6 cellular contexts compared by ENCODE assay signal in the genomic region with DNA sequence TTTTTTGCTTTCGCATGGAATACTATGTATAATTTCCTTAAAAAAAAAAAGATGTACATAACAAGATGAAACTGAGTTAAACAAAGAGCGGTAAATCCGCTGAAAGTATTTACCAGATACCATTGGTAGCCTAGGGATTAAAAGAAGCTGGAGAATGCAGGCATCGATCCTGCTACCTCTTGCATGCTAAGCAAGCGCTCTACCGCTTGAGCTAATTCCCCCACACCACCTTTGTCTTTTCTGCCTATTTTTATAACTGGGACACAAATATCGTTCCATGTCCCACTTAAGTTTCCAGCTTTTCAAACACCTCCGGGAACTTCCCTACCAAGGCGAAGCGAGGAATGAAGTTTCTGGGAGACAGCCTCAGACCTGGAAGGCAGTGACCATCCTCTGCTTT.
DNase-seq lines count a peak whose midpoint lies in the region; ATAC-seq and TF ChIP-seq lines count a peak whose summit lies in the region.
"Not testable (repeated sequence)": the region's sequence is repeated elsewhere in the genome, so short reads cannot be mapped to it uniquely, and the experiment has no call there.

No MANE protein-coding gene starts in this region.

- H3K4me1 ChIP-seq in foreskin keratinocyte = not testable (repeated sequence)

- H3K4me3 ChIP-seq in brain microvascular endothelial cell (ENCODE audit: low read depth, low read length) = not testable (repeated sequence)

- peak; percentile 6 for ATAC-seq in foreskin keratinocyte

- H3K36me3 ChIP-seq in brain microvascular endothelial cell (replicated peaks) = not testable (repeated sequence)

- DNase-seq in ELR (ENCODE audit: low read depth) (peak; percentile 47), HT1080 (ENCODE audit: low read depth) (peak; percentile 62), SK-MEL-5 (ENCODE audit: low read depth, low spot score) (peak; percentile 37), brain microvascular endothelial cell (peak; percentile 52), foreskin keratinocyte (peak in 1 of 2 donors; percentile 14), iris pigment epithelial cell (ENCODE audit: low read depth) (peak; percentile 21)

- not testable (repeated sequence) for H3K27me3 ChIP-seq in brain microvascular endothelial cell (replicated peaks)
- H3K27me3 ChIP-seq in foreskin keratinocyte = peaks cover 37% of the 10 kb centered on the region

- H3K27ac ChIP-seq in brain microvascular endothelial cell, foreskin keratinocyte: not testable (repeated sequence)

- in situ Hi-C loops in SK-MEL-5 (cut with HindIII; ENCODE audit: low pct_unique_long_range_greater_than_20kb, low sequenced_read_pairs); brain microvascular endothelial cell (cut with HindIII; ENCODE audit: low pct_ligation_motif_present, low sequenced_read_pairs): not testable (repeated sequence)

- not testable (repeated sequence) for TF ChIP-seq CTCF in brain microvascular endothelial cell (IDR thresholded peaks at IDR 0.05; ENCODE audit: low read depth, low read length, missing control alignments); foreskin keratinocyte (conservative IDR thresholded peaks at IDR 0.05)
